ENCODE assay signal across 9 cellular contexts in the genomic region with DNA sequence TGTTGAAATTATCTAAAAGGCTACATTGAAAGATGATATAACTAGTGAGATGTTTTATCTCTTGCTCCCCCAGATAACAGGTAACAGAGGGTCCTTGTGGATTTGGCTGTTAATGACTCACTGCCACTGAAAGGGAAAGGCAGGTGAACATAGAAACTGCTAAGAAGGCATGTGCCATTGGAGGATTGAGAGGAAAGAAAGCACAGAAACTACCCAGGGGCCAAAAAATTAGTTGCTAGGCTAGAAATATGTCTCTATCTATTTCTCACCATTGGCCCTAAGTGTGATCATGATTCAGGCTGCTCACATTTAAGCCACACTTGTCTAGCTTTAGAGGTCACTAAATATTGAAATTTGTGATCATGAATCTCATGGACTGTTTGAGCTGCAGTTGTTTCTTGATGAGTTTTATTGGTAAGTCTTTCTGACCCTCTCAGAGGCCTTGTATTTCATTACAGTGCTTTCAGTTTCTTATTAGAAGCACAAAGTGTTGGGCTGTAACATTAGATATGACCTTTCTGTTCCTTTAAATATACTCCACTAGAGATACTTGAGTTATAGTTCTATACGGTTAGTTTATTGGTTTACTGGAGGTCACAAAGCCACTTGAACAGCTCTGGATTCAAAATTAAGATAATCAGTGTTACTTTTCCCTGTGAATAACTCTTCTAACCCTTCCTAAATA. TPM values are rescaled to one million over a fixed set of nuclear protein-coding genes. Genes with fewer than 3 reads are reported as not detected.
DNase-seq lines count a peak whose midpoint lies in the region; ATAC-seq and TF ChIP-seq lines count a peak whose summit lies in the region.
"Had no signal": no experiment of that assay in that cellular context is flagged by ENCODE, and none has a peak within 500 bp of the region (broad histone marks: within the 10 kb centered on the region; RNA-seq: fewer than 3 reads in every experiment).

No MANE protein-coding gene starts in this region.

- ATAC-seq in activated CD8-positive, alpha-beta T cell treated with anti-CD3 and anti-CD28 coated beads for 36 hours, result peak; percentile 11
- no peak for ATAC-seq in activated CD8-positive, alpha-beta T cell treated with anti-CD3 and anti-CD28 coated beads, Interleukin-2, amount 10 ng/mL, durations not matched to agents 7 days and 5 days
- peak; percentile 40 for ATAC-seq in GM21786 (IDR thresholded peaks at IDR 0.05; ENCODE audit: unreplicated experiment)
- peak; percentile 40 for ATAC-seq in HG03439 (IDR thresholded peaks at IDR 0.05; ENCODE audit: unreplicated experiment)

- H3K4me1 Mint-ChIP-seq in activated CD8-positive, alpha-beta T cell treated with anti-CD3 and anti-CD28 coated beads for 36 hours (ENCODE audit: low read depth), result peaks cover 59% of the 10 kb centered on the region
- peaks cover 37% of the 10 kb centered on the region for H3K4me1 Mint-ChIP-seq in activated CD8-positive, alpha-beta T cell treated with anti-CD3 and anti-CD28 coated beads, Interleukin-2, amount 10 ng/mL, durations not matched to agents 7 days and 5 days (ENCODE audit: low read depth)
- peaks cover 64% of the 10 kb centered on the region for H3K4me1 Mint-ChIP-seq in nephron progenitor cell

- no peak overlapping the region for H3K4me3 ChIP-seq in neuronal stem cell (ENCODE audit: low read length in 2 of 2)

- H3K4me3 Mint-ChIP-seq in activated CD8-positive, alpha-beta T cell treated with anti-CD3 and anti-CD28 coated beads for 36 hours, result peak overlapping the region; percentile 28
- H3K4me3 Mint-ChIP-seq in activated CD8-positive, alpha-beta T cell treated with anti-CD3 and anti-CD28 coated beads, Interleukin-2, amount 10 ng/mL, durations not matched to agents 7 days and 5 days, result no peak overlapping the region
- no peak overlapping the region for H3K4me3 Mint-ChIP-seq in nephron progenitor cell

- no peak overlapping the region for H3K14ac ChIP-seq in neuronal stem cell (ENCODE audit: low read length)

- H2BK5ac ChIP-seq in neuronal stem cell (ENCODE audit: low read length), result no peak overlapping the region

- H3K4me2 ChIP-seq in neuronal stem cell (ENCODE audit: insufficient read depth, low read length, poor library complexity, severe bottlenecking), result no peak overlapping the region

- WGBS in neuronal stem cell (ENCODE audit: extremely low coverage in 2 of 2, insufficient read length in 2 of 2, insufficient replicate concordance in 1 of 2), 2 donors, result no CpG with 5 or more reads among the region's 1 CpG

- H3K4me1 ChIP-seq in neuronal stem cell (ENCODE audit: control insufficient read depth in 2 of 2, insufficient read depth in 1 of 2, low read depth in 1 of 2, low read length in 2 of 2), result peaks cover 6 to 9% of the 10 kb centered on the region in 2 donors

- no peak overlapping the region for H2BK12ac ChIP-seq in neuronal stem cell (ENCODE audit: low read length)

- no peak overlapping the region for H2AFZ ChIP-seq in neuronal stem cell (ENCODE audit: low read length)

- H3K18ac ChIP-seq in neuronal stem cell (ENCODE audit: low read length), result no peak overlapping the region

- no peak for DNase-seq in activated CD8-positive, alpha-beta T cell treated with anti-CD3 and anti-CD28 coated beads for 36 hours
- DNase-seq in activated CD8-positive, alpha-beta T cell treated with anti-CD3 and anti-CD28 coated beads, Interleukin-2, amount 10 ng/mL, durations not matched to agents 7 days and 5 days, result no peak
- DNase-seq in nephron progenitor cell (no peak), AG20443 (ENCODE audit: low spot score) (no peak), neuronal stem cell (ENCODE audit: low spot score) (no peak)
- no peak for DNase-seq in NK-92 treated with Interleukin-12 subunit alpha and Interleukin-12 subunit beta, amount 100 ng/mL, for 24 hours (lab: John Stamatoyannopoulos, UW)
- DNase-seq: NCI-H1092 had no signal

- peaks cover 2 to 82% of the 10 kb centered on the region in 2 donors for H3K36me3 ChIP-seq in neuronal stem cell (replicated peaks in 1 of 2; ENCODE audit: control insufficient read depth in 2 of 2, insufficient read depth in 2 of 2, low read length in 2 of 2)

- H2AK5ac ChIP-seq in neuronal stem cell (ENCODE audit: low read depth, low read length), result no peak overlapping the region

- H3K27ac ChIP-seq in neuronal stem cell (replicated peaks; ENCODE audit: low read length), result no peak overlapping the region

- no peak overlapping the region for H3K9ac ChIP-seq in neuronal stem cell (ENCODE audit: low read depth, low read length, poor library complexity)

- no peak overlapping the region for H3K4ac ChIP-seq in neuronal stem cell (ENCODE audit: low read length)

- no peak overlapping the region for H4K8ac ChIP-seq in neuronal stem cell (ENCODE audit: low read depth, low read length)

- H3K27me3 ChIP-seq in neuronal stem cell (ENCODE audit: control insufficient read depth in 3 of 3, insufficient read depth in 3 of 3, low read depth in 1 of 3, low read length in 3 of 3), result no peaks in the 10 kb centered on the region

- CTCF ChIA-PET in activated CD8-positive, alpha-beta T cell treated with anti-CD3 and anti-CD28 coated beads for 36 hours (lab: Charles Lee), result interaction anchor here (1.4 to 1.7 kb wide), 2 partner anchors 22 to 40 kb away, joined by 3 to 4 read pairs; no protein-coding TSS in a partner anchor
- CTCF ChIA-PET in activated CD8-positive, alpha-beta T cell treated with anti-CD3 and anti-CD28 coated beads, Interleukin-2, amount 10 ng/mL, durations not matched to agents 7 days and 5 days (lab: Charles Lee), result interaction anchor here (0.9 kb wide), 1 partner anchor 39 kb away, joined by 3 read pairs; no protein-coding TSS in a partner anchor

- H3K79me1 ChIP-seq in neuronal stem cell (ENCODE audit: low read depth, low read length), result no peaks in the 10 kb centered on the region

- H3K9me3 ChIP-seq in neuronal stem cell (replicated peaks in 1 of 2; ENCODE audit: control insufficient read depth in 2 of 2, insufficient read depth in 1 of 2, low read depth in 1 of 2, low read length in 2 of 2), result no peaks in the 10 kb centered on the region

- peaks cover 43% of the 10 kb centered on the region for H3K36me3 Mint-ChIP-seq in activated CD8-positive, alpha-beta T cell treated with anti-CD3 and anti-CD28 coated beads for 36 hours (ENCODE audit: low read depth)
- peaks cover 42% of the 10 kb centered on the region for H3K36me3 Mint-ChIP-seq in activated CD8-positive, alpha-beta T cell treated with anti-CD3 and anti-CD28 coated beads, Interleukin-2, amount 10 ng/mL, durations not matched to agents 7 days and 5 days (ENCODE audit: low read depth)
- peaks cover 44% of the 10 kb centered on the region for H3K36me3 Mint-ChIP-seq in nephron progenitor cell (ENCODE audit: low read depth)

- H4K91ac ChIP-seq in neuronal stem cell (ENCODE audit: low read depth, low read length, poor library complexity), result no peak overlapping the region

- H3K9me3 Mint-ChIP-seq in activated CD8-positive, alpha-beta T cell treated with anti-CD3 and anti-CD28 coated beads for 36 hours, result no peaks in the 10 kb centered on the region
- H3K9me3 Mint-ChIP-seq in activated CD8-positive, alpha-beta T cell treated with anti-CD3 and anti-CD28 coated beads, Interleukin-2, amount 10 ng/mL, durations not matched to agents 7 days and 5 days (ENCODE audit: insufficient read depth), result no peaks in the 10 kb centered on the region
- no peaks in the 10 kb centered on the region for H3K9me3 Mint-ChIP-seq in nephron progenitor cell

- POLR2A ChIA-PET in activated CD8-positive, alpha-beta T cell treated with anti-CD3 and anti-CD28 coated beads for 36 hours (lab: Charles Lee), result interaction anchor here (1.7 kb wide), 1 partner anchor 25 kb away, joined by 8 read pairs; no protein-coding TSS in a partner anchor
- POLR2A ChIA-PET in activated CD8-positive, alpha-beta T cell treated with anti-CD3 and anti-CD28 coated beads, Interleukin-2, amount 10 ng/mL, durations not matched to agents 7 days and 5 days (lab: Charles Lee), result interaction anchor here (1.0 kb wide), 1 partner anchor 25 kb away, joined by 4 read pairs; no protein-coding TSS in a partner anchor

- H3K27ac Mint-ChIP-seq in activated CD8-positive, alpha-beta T cell treated with anti-CD3 and anti-CD28 coated beads for 36 hours, result peak overlapping the region; percentile 88
- no peak overlapping the region for H3K27ac Mint-ChIP-seq in activated CD8-positive, alpha-beta T cell treated with anti-CD3 and anti-CD28 coated beads, Interleukin-2, amount 10 ng/mL, durations not matched to agents 7 days and 5 days
- peak overlapping the region; percentile 90 for H3K27ac Mint-ChIP-seq in nephron progenitor cell

- intact Hi-C loops in activated CD8-positive, alpha-beta T cell treated with anti-CD3 and anti-CD28 coated beads for 36 hours (cut with micrococcal nuclease), result loop anchor here (10.0 kb wide), 1 partner anchor 270 kb away; the partner anchor contains the start of gene MFSD6

- H3K27me3 Mint-ChIP-seq in activated CD8-positive, alpha-beta T cell treated with anti-CD3 and anti-CD28 coated beads for 36 hours, result no peaks in the 10 kb centered on the region
- H3K27me3 Mint-ChIP-seq in activated CD8-positive, alpha-beta T cell treated with anti-CD3 and anti-CD28 coated beads, Interleukin-2, amount 10 ng/mL, durations not matched to agents 7 days and 5 days (ENCODE audit: low read depth), result no peaks in the 10 kb centered on the region
- H3K27me3 Mint-ChIP-seq in nephron progenitor cell (ENCODE audit: low read depth, poor library complexity), result no peaks in the 10 kb centered on the region

- H2BK15ac ChIP-seq in neuronal stem cell (ENCODE audit: low read length), result no peak overlapping the region

- H2BK120ac ChIP-seq in neuronal stem cell (ENCODE audit: low read depth, low read length), result no peak overlapping the region

- TF ChIP-seq CTCF in activated CD8-positive, alpha-beta T cell treated with anti-CD3 and anti-CD28 coated beads for 36 hours (IDR thresholded peaks at IDR 0.05), result no peak
- no peak for TF ChIP-seq CTCF in nephron progenitor cell (IDR thresholded peaks at IDR 0.05)

- H3K23ac ChIP-seq in neuronal stem cell (ENCODE audit: low read depth, low read length, poor library complexity), result no peak overlapping the region

RNA-seq across cellular contexts. Expression of gene NAB1, which starts 26.2 kb away (rescaled TPM):
- 10 to 100 TPM; 23.0 to 24.8 TPM for total RNA-seq in activated CD8-positive, alpha-beta T cell treated with anti-CD3 and anti-CD28 coated beads for 36 hours
- 10 to 100 TPM; 23.4 to 23.7 TPM for total RNA-seq in activated CD8-positive, alpha-beta T cell treated with anti-CD3 and anti-CD28 coated beads, Interleukin-2, amount 10 ng/mL, durations not matched to agents 7 days and 5 days
- 33.1 TPM for polyA plus RNA-seq in neuronal stem cell (2013, experiment 1 of 2)
- 33.9 TPM for polyA plus RNA-seq in neuronal stem cell (2013, experiment 2 of 2)
